ENCODE assay signal across 19 cellular contexts in the genomic region with DNA sequence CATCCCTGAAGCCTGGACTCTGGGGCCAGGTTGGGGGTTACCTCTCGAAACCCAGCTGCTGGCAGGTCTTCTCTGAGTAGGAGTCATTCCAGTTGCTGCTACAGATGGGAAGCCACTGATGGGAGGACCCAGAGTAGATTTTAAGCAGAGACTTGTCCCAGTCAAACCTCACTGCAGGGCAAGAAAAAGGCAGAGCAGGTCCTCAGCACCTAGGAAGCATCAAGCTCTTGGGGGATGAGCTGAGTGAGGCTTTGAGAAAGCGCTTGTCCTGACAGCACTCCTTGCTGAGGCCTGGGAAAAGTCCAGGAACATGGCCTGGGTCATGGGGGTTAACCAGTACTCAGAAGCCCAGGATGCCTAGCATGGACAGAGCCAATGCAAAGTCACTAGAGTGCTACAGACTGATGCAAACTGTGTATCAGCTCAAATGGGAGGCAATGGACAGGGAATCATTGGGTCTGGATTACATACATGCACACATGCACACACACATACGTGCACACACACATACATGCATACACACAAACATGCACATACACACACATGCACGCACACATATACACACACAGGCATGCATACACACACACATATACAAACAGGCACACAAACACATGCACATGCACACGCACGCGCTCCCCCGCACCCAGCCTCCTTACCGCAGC. TPM values are rescaled to one million over a fixed set of nuclear protein-coding genes. Genes with fewer than 3 reads are reported as not detected.
"Had no signal": no experiment of that assay in that cellular context is flagged by ENCODE, and none has a peak within 500 bp of the region (broad histone marks: within the 10 kb centered on the region; RNA-seq: fewer than 3 reads in every experiment).

No MANE protein-coding gene starts in this region.

- H3K27me3 Mint-ChIP-seq: activated naive CD4-positive, alpha-beta T cell treated with anti-CD3 and anti-CD28 coated beads, Interleukin-2, amount 50 U/mL, for 24 hours had no signal

- H3K4me3 Mint-ChIP-seq: activated B cell treated with CpG ODN at 0.5 μM for 24 hours; activated naive CD4-positive, alpha-beta T cell treated with anti-CD3 and anti-CD28 coated beads, Interleukin-2, amount 50 U/mL, for 24 hours; naive thymus-derived CD4-positive, alpha-beta T cell; T-helper 17 cell had no signal

- H3K36me3 Mint-ChIP-seq: activated naive CD4-positive, alpha-beta T cell treated with anti-CD3 and anti-CD28 coated beads, Interleukin-2, amount 50 U/mL, for 24 hours; naive thymus-derived CD4-positive, alpha-beta T cell had no signal

- H3K9me3 Mint-ChIP-seq: activated B cell treated with CpG ODN at 0.5 μM for 24 hours; activated naive CD4-positive, alpha-beta T cell treated with anti-CD3 and anti-CD28 coated beads, Interleukin-2, amount 50 U/mL, for 24 hours had no signal

- H3K4me1 Mint-ChIP-seq: activated naive CD4-positive, alpha-beta T cell treated with anti-CD3 and anti-CD28 coated beads, Interleukin-2, amount 50 U/mL, for 24 hours had no signal

- H3K36me3 ChIP-seq: adrenal gland, left ventricle myocardium inferior, neutrophil, tibial nerve had no signal

- H3K4me3 ChIP-seq: adrenal gland, esophagus squamous epithelium, left ventricle myocardium inferior, tibial nerve had no signal

- H3K9me3 ChIP-seq: adrenal gland, esophagus squamous epithelium, left ventricle myocardium inferior, neutrophil, tibial nerve had no signal

- H3K27ac Mint-ChIP-seq: activated B cell treated with CpG ODN at 0.5 μM for 24 hours; activated naive CD4-positive, alpha-beta T cell treated with anti-CD3 and anti-CD28 coated beads, Interleukin-2, amount 50 U/mL, for 24 hours; naive thymus-derived CD4-positive, alpha-beta T cell; T-helper 17 cell had no signal

- H3K4me1 ChIP-seq: esophagus squamous epithelium, left ventricle myocardium inferior, tibial nerve had no signal

- H3K27me3 ChIP-seq: adrenal gland, esophagus squamous epithelium, neutrophil, tibial nerve had no signal

- DNase-seq: activated B cell treated with CpG ODN at 0.5 μM for 24 hours; activated CD4-positive, alpha-beta T cell treated with anti-CD3 and anti-CD28 coated beads for 48 hours; caudate nucleus; esophagus squamous epithelium; hippocampal formation; kidney; left ventricle myocardium inferior; naive thymus-derived CD4-positive, alpha-beta T cell; retina; small intestine; stimulated activated CD4-positive, alpha-beta T cell treated with anti-CD3 and anti-CD28 coated beads, Interleukin-4, amount 100 ng/mL, for 24 hours; stimulated activated naive CD4-positive, alpha-beta T cell treated with Interleukin-2 at 50 U/mL for 16 hours; substantia nigra; T-helper 17 cell had no signal

RNA-seq across cellular contexts. Expression of a gene that starts 15.3 kb away (rescaled TPM):
- total RNA-seq: fibroblast of villous mesenchyme, left ventricle myocardium inferior had no signal

RNA-seq across cellular contexts. Expression of a gene that starts 37.4 kb away (rescaled TPM):
- total RNA-seq: activated B cell treated with CpG ODN at 0.5 μM for 24 hours, fibroblast of villous mesenchyme had no signal
- polyA plus RNA-seq: naive thymus-derived CD4-positive, alpha-beta T cell had no signal
